21 cellular contexts compared by ENCODE assay signal in the genomic region with DNA sequence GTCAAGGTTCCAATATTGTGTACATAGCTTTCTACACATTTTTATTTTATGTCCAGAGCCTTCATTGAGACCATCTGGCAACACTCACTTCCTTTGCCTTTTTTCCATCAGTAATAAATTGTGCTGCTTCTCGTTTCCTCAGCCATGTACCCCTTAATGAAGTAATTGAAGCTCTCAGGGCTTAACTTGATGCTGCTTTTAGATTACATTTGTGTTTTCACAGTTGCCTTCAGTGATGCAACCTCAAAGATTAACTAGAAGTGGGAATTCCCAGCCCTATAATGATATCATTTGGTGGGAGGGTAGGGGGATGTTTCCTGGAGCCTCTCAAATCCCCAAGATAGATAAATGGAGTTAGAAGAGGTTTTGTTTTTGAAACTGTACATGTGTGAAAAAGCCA.
DNase-seq lines count a peak whose midpoint lies in the region; ATAC-seq and TF ChIP-seq lines count a peak whose summit lies in the region.
"Had no signal": no experiment of that assay in that cellular context is flagged by ENCODE, and none has a peak within 500 bp of the region (broad histone marks: within the 10 kb centered on the region; RNA-seq: fewer than 3 reads in every experiment).

No MANE protein-coding gene starts in this region.

- intact Hi-C loops in Panc1 (cut with micrococcal nuclease; ENCODE audit: unreplicated experiment): no loop called here
- intact Hi-C loops in head of caudate nucleus (cut with DNase I): no loop called here
- intact Hi-C loops in left colon (cut with DNase I, micrococcal nuclease): no loop called here

- peaks cover 5% of the 10 kb centered on the region for H3K36me3 Mint-ChIP-seq in glutamatergic neuron (ENCODE audit: unreplicated experiment)
- H3K36me3 Mint-ChIP-seq: activated naive CD4-positive, alpha-beta T cell treated with anti-CD3 and anti-CD28 coated beads, Interleukin-2, amount 10 ng/mL, durations not matched to agents 7 days and 5 days; stimulated activated naive B cell treated with anti-CD40 and anti-IgM and Interleukin-4, amounts not matched to agents 10 μg/mL and 1 μg/mL and 100 μg/mL, for 72 hours had no signal

- DNase-seq in DMS 273 (lab: John Stamatoyannopoulos, UW; ENCODE audit: unreplicated experiment): peak; percentile 79
- peak; percentile 28 for DNase-seq in NCI-H1417 treated with DMSO at 0.1 percent for 48 hours (lab: John Stamatoyannopoulos, UW)
- no peak for DNase-seq in Panc1 (ENCODE audit: low read depth, low spot score)
- no peak for DNase-seq in glutamatergic neuron
- no peak for DNase-seq in head of caudate nucleus
- no peak for DNase-seq in left colon
- DNase-seq in SHP77 (lab: John Stamatoyannopoulos, UW): no peak
- no peak for DNase-seq in cerebellar cortex (ENCODE audit: low spot score)
- DNase-seq: activated CD4-positive, alpha-beta T cell treated with anti-CD3 and anti-CD28 coated beads for 36 hours; activated naive CD4-positive, alpha-beta T cell treated with anti-CD3 and anti-CD28 coated beads, Interleukin-2, amount 10 ng/mL, durations not matched to agents 7 days and 5 days; anterior cingulate cortex; H7; NCI-H187; NCI-H526 treated with DMSO at 0.1 percent for 48 hours; nucleus accumbens; PC-9; SIG-M5; small intestine; stimulated activated naive B cell treated with anti-CD40 and anti-IgM and Interleukin-4, amounts not matched to agents 10 μg/mL and 1 μg/mL and 100 μg/mL, for 72 hours had no signal

- H3K36me3 ChIP-seq in Panc1 (ENCODE audit: control insufficient read depth, insufficient read depth, low read length): no peaks in the 10 kb centered on the region
- H3K36me3 ChIP-seq: thoracic aorta had no signal

- peak overlapping the region; percentile 93 for H3K27ac Mint-ChIP-seq in glutamatergic neuron (ENCODE audit: unreplicated experiment)
- H3K27ac Mint-ChIP-seq: activated CD4-positive, alpha-beta T cell treated with anti-CD3 and anti-CD28 coated beads for 36 hours; activated naive CD4-positive, alpha-beta T cell treated with anti-CD3 and anti-CD28 coated beads, Interleukin-2, amount 10 ng/mL, durations not matched to agents 7 days and 5 days; dendritic cell treated with granulocyte-macrophage colony-stimulating factor and Interleukin-4, amounts not matched to agents 40 ng/mL and 50 ng/mL, for 4 days; stimulated activated naive B cell treated with anti-CD40 and anti-IgM and Interleukin-4, amounts not matched to agents 10 μg/mL and 1 μg/mL and 100 μg/mL, for 72 hours had no signal

- H3K4me3 Mint-ChIP-seq in glutamatergic neuron (ENCODE audit: unreplicated experiment): peak overlapping the region; percentile 50
- H3K4me3 Mint-ChIP-seq: activated CD4-positive, alpha-beta T cell treated with anti-CD3 and anti-CD28 coated beads for 36 hours; activated naive CD4-positive, alpha-beta T cell treated with anti-CD3 and anti-CD28 coated beads, Interleukin-2, amount 10 ng/mL, durations not matched to agents 7 days and 5 days; dendritic cell treated with granulocyte-macrophage colony-stimulating factor and Interleukin-4, amounts not matched to agents 40 ng/mL and 50 ng/mL, for 4 days; stimulated activated naive B cell treated with anti-CD40 and anti-IgM and Interleukin-4, amounts not matched to agents 10 μg/mL and 1 μg/mL and 100 μg/mL, for 72 hours had no signal

- H3K9me3 Mint-ChIP-seq in glutamatergic neuron (ENCODE audit: unreplicated experiment): peaks cover 1% of the 10 kb centered on the region
- H3K9me3 Mint-ChIP-seq: activated naive CD4-positive, alpha-beta T cell treated with anti-CD3 and anti-CD28 coated beads, Interleukin-2, amount 10 ng/mL, durations not matched to agents 7 days and 5 days; dendritic cell treated with granulocyte-macrophage colony-stimulating factor and Interleukin-4, amounts not matched to agents 40 ng/mL and 50 ng/mL, for 4 days; stimulated activated naive B cell treated with anti-CD40 and anti-IgM and Interleukin-4, amounts not matched to agents 10 μg/mL and 1 μg/mL and 100 μg/mL, for 72 hours had no signal

- BruUV-seq in Panc1 (replicated peaks; lab: Mats Ljungman, UMichigan): no TSS peak

- no peaks in the 10 kb centered on the region for H3K4me1 ChIP-seq in Panc1 (ENCODE audit: control insufficient read depth, insufficient read depth, low read length)

- no peak for ATAC-seq in Panc1
- no peak for ATAC-seq in left colon
- ATAC-seq: activated CD4-positive, alpha-beta T cell treated with anti-CD3 and anti-CD28 coated beads for 36 hours; stimulated activated naive B cell treated with anti-CD40 and anti-IgM and Interleukin-4, amounts not matched to agents 10 μg/mL and 1 μg/mL and 100 μg/mL, for 72 hours had no signal

- peaks cover 7% of the 10 kb centered on the region for H3K27me3 Mint-ChIP-seq in glutamatergic neuron (ENCODE audit: unreplicated experiment)
- H3K27me3 Mint-ChIP-seq: dendritic cell treated with granulocyte-macrophage colony-stimulating factor and Interleukin-4, amounts not matched to agents 40 ng/mL and 50 ng/mL, for 4 days had no signal

- no peak for TF ChIP-seq CTCF in Panc1 (IDR thresholded peaks at IDR 0.05)
- TF ChIP-seq CTCF in glutamatergic neuron (IDR thresholded peaks at IDR 0.05; ENCODE audit: partially characterized antibody, unreplicated experiment): no peak

- in situ Hi-C loops in Panc1 (cut with HindIII; ENCODE audit: low pct_unique_long_range_greater_than_20kb, low sequenced_read_pairs): no loop called here

- peaks cover 20% of the 10 kb centered on the region; the same call in 1 of the 2 replicates for H3K9me3 ChIP-seq in Panc1 (ENCODE audit: control insufficient read depth, insufficient read depth, low read depth, low read length)
- H3K9me3 ChIP-seq: thoracic aorta had no signal

- no peak overlapping the region for H3K4me3 ChIP-seq in Panc1 (ENCODE audit: low read depth in 2 of 2, low read length in 2 of 2)
- H3K4me3 ChIP-seq: PC-9, thoracic aorta had no signal

- peaks cover 63% of the 10 kb centered on the region for H3K4me1 Mint-ChIP-seq in glutamatergic neuron (ENCODE audit: low read depth, unreplicated experiment)
- H3K4me1 Mint-ChIP-seq: activated naive CD4-positive, alpha-beta T cell treated with anti-CD3 and anti-CD28 coated beads, Interleukin-2, amount 10 ng/mL, durations not matched to agents 7 days and 5 days; stimulated activated naive B cell treated with anti-CD40 and anti-IgM and Interleukin-4, amounts not matched to agents 10 μg/mL and 1 μg/mL and 100 μg/mL, for 72 hours had no signal

- POLR2A ChIA-PET in Panc1 (lab: Charles Lee): interaction anchor here (0.6 kb wide), 1 partner anchor 14 kb away, joined by 6 read pairs; no protein-coding TSS in a partner anchor

- H3K27ac ChIP-seq in Panc1 (ENCODE audit: low read length): peak overlapping the region; percentile 65; the same call in 1 of the 2 replicates
- H3K27ac ChIP-seq: PC-9, thoracic aorta had no signal

- CTCF ChIA-PET in Panc1 (lab: Charles Lee): no interaction called here

- no peaks in the 10 kb centered on the region for H3K27me3 ChIP-seq in Panc1 (ENCODE audit: control insufficient read depth, insufficient read depth, low read length)

Comparison
In these comparisons a context has a peak if more than half of its experiments do, and no peak if none do; other contexts are left out.
1. DNase-seq: peak in DMS 273 (single experiment) and NCI-H1417 treated with DMSO at 0.1 percent for 48 hours (single experiment); none in Panc1 (single experiment), glutamatergic neuron (single experiment), head of caudate nucleus (0 of 42), left colon (0 of 2), SHP77 (0 of 2) and cerebellar cortex (single experiment).